8 cellular contexts compared by ENCODE assay signal in genomic region chr14:50061664-50062437, GRCh38. TPM values are rescaled to one million over a fixed set of nuclear protein-coding genes. Genes with fewer than 3 reads are reported as not detected.
DNase-seq lines count a peak whose midpoint lies in the region; ATAC-seq and TF ChIP-seq lines count a peak whose summit lies in the region.

No MANE protein-coding gene starts in this region.

- no peaks in the 10 kb centered on the region for H3K9me3 Mint-ChIP-seq in activated CD4-positive, alpha-beta memory T cell treated with anti-CD3 and anti-CD28 coated beads for 36 hours

- no peak overlapping the region for H3K4me2 ChIP-seq in osteoblast (ENCODE audit: insufficient read depth, low read length)

- H3K27me3 ChIP-seq in osteoblast (ENCODE audit: insufficient read depth, low read length) = no peaks in the 10 kb centered on the region

- peaks cover 35% of the 10 kb centered on the region for H3K4me1 ChIP-seq in osteoblast (ENCODE audit: insufficient read depth, low read length)

- DNase-seq in DMS153 (lab: John Stamatoyannopoulos, UW) (peak; percentile 29), DMS153 treated with DMSO at 0.1 percent for 48 hours (lab: John Stamatoyannopoulos, UW; ENCODE audit: unreplicated experiment) (no peak), NCI-H2171 treated with DMSO at 0.1 percent for 48 hours (lab: John Stamatoyannopoulos, UW) (peak; percentile 73), epithelial cell of proximal tubule (ENCODE audit: low read depth) (no peak), osteoblast (ENCODE audit: insufficient read length, low spot score, missing footprints) (peak; percentile 79), NCI-H1436 (lab: John Stamatoyannopoulos, UW) (no peak)
- peak; percentile 85 for DNase-seq in activated CD4-positive, alpha-beta memory T cell treated with anti-CD3 and anti-CD28 coated beads for 36 hours

- TF ChIP-seq CTCF in epithelial cell of proximal tubule (conservative IDR thresholded peaks at IDR 0.05; ENCODE audit: low read depth, low read length) = no peak
- no peak for TF ChIP-seq CTCF in osteoblast (IDR thresholded peaks at IDR 0.05; ENCODE audit: extremely low read depth, low read depth, low read length)

- ATAC-seq in HG02678 (IDR thresholded peaks at IDR 0.05; ENCODE audit: unreplicated experiment) = peak; percentile 62

- no peaks in the 10 kb centered on the region for H4K20me1 ChIP-seq in osteoblast (ENCODE audit: insufficient read depth, low read length)

- no peaks in the 10 kb centered on the region for H3K27me3 Mint-ChIP-seq in activated CD4-positive, alpha-beta memory T cell treated with anti-CD3 and anti-CD28 coated beads for 36 hours

- peak overlapping the region; percentile 7 for H3K4me3 ChIP-seq in epithelial cell of proximal tubule (ENCODE audit: low read depth, low read length)
- H3K4me3 ChIP-seq in osteoblast (ENCODE audit: insufficient read depth, low read length) = no peak overlapping the region

- peaks cover 81% of the 10 kb centered on the region for H3K4me1 Mint-ChIP-seq in activated CD4-positive, alpha-beta memory T cell treated with anti-CD3 and anti-CD28 coated beads for 36 hours (ENCODE audit: low read depth)

- peak overlapping the region; percentile 81 for H2AFZ ChIP-seq in osteoblast (ENCODE audit: low read length)

- no peaks in the 10 kb centered on the region for H3K79me2 ChIP-seq in osteoblast (ENCODE audit: insufficient read depth, low read length)

- intact Hi-C loops in activated CD4-positive, alpha-beta memory T cell treated with anti-CD3 and anti-CD28 coated beads for 36 hours (cut with micrococcal nuclease) = loop anchor here (1.0 to 5.0 kb wide), 6 partner anchors 41 to 440 kb away; partner anchors contain the start of genes MGAT2 and RPL36AL

- H3K27ac Mint-ChIP-seq in activated CD4-positive, alpha-beta memory T cell treated with anti-CD3 and anti-CD28 coated beads for 36 hours = peak overlapping the region; percentile 99

- H3K27ac ChIP-seq in osteoblast (ENCODE audit: low read depth, low read length) = peak overlapping the region; percentile 99

- H3K36me3 Mint-ChIP-seq in activated CD4-positive, alpha-beta memory T cell treated with anti-CD3 and anti-CD28 coated beads for 36 hours = peaks cover 10% of the 10 kb centered on the region

- CTCF ChIA-PET in activated CD4-positive, alpha-beta memory T cell treated with anti-CD3 and anti-CD28 coated beads for 36 hours (lab: Charles Lee) = interaction anchor here (0.6 to 5.0 kb wide), 23 partner anchors 8 to 209 kb away, joined by 3 to 64 read pairs (median 7); partner anchors contain the start of gene NEMF

- POLR2A ChIA-PET in activated CD4-positive, alpha-beta memory T cell treated with anti-CD3 and anti-CD28 coated beads for 36 hours (lab: Charles Lee) = interaction anchor here (0.5 to 6.0 kb wide), 26 partner anchors 9 to 441 kb away, joined by 3 to 137 read pairs (median 8); partner anchors contain the start of genes ARF6, MGAT2, NEMF and RPL36AL

- H3K4me3 Mint-ChIP-seq in activated CD4-positive, alpha-beta memory T cell treated with anti-CD3 and anti-CD28 coated beads for 36 hours = peak overlapping the region; percentile 96

- no peaks in the 10 kb centered on the region for H3K9me3 ChIP-seq in osteoblast (ENCODE audit: low read depth, low read length)

- H3K36me3 ChIP-seq in osteoblast (ENCODE audit: insufficient read depth, low read length) = no peaks in the 10 kb centered on the region

RNA-seq across cellular contexts. Expression of gene VCPKMT, which starts 54.5 kb away (rescaled TPM):
- total RNA-seq in activated CD4-positive, alpha-beta memory T cell treated with anti-CD3 and anti-CD28 coated beads for 36 hours = 10 to 100 TPM in 1 of 2 experiments, 1 to 10 TPM in 1; 7.7 to 10.1 TPM
- 3.9 and 5.6 TPM in 2 replicates for total RNA-seq in epithelial cell of proximal tubule
- 5.4 and 5.6 TPM in 2 replicates for total RNA-seq in osteoblast

Comparison
In these comparisons a context has a peak if more than half of its experiments do, and no peak if none do; other contexts are left out.
1. DNase-seq: peak in DMS153 (single experiment), NCI-H2171 treated with DMSO at 0.1 percent for 48 hours (single experiment), activated CD4-positive, alpha-beta memory T cell treated with anti-CD3 and anti-CD28 coated beads for 36 hours (single experiment) and osteoblast (single experiment); none in DMS153 treated with DMSO at 0.1 percent for 48 hours (single experiment), epithelial cell of proximal tubule (single experiment) and NCI-H1436 (single experiment).